In the genomic region with DNA sequence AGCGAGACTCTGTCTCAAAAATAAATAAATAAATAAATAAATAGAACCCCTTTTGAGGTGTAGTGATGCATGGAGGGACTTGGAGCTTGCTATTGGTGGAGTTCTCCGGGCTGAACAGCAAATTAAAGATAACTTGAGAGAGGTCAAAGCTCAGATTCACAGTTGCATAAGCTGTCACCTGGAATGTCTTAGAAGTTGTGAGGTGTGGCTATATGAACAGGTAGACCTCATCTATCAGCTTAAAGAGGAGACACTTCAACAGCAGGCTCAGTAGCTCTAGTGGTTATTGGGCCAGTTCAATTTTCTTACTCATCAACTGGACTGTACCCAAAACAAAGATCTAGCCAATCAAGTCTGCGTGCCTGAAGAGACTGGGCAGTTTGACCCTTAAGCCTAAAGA, we compare ENCODE assay signal across 26 cellular contexts. TPM values are rescaled to one million over a fixed set of nuclear protein-coding genes. Genes with fewer than 3 reads are reported as not detected.
"Had no signal": no experiment of that assay in that cellular context is flagged by ENCODE, and none has a peak within 500 bp of the region (broad histone marks: within the 10 kb centered on the region; RNA-seq: fewer than 3 reads in every experiment).

No MANE protein-coding gene starts in this region.

- H3K4me2 ChIP-seq: hepatocyte had no signal

- ATAC-seq: activated CD8-positive, alpha-beta memory T cell treated with anti-CD3 and anti-CD28 coated beads, Interleukin-2, amount 10 ng/mL, durations not matched to agents 7 days and 5 days; activated naive CD8-positive, alpha-beta T cell treated with anti-CD3 and anti-CD28 coated beads, Interleukin-2, amount 50 U/mL, for 24 hours; natural killer cell treated with Interleukin-12 subunit alpha and Interleukin-12 subunit beta and Interleukin-15 and Interleukin-18, amount 100 ng/mL, for 72 hours had no signal

- DNase-seq: activated CD4-positive, alpha-beta T cell treated with anti-CD3 and anti-CD28 coated beads, Interleukin-2, amount 50 U/mL, for 48 hours; activated CD4-positive, CD25-positive, alpha-beta regulatory T cell treated with anti-CD3 and anti-CD28 coated beads, Interleukin-2, amount 50 U/mL, for 72 hours; activated CD8-positive, alpha-beta memory T cell treated with anti-CD3 and anti-CD28 coated beads, Interleukin-2, amount 10 ng/mL, durations not matched to agents 7 days and 5 days; activated naive CD4-positive, alpha-beta T cell treated with anti-CD3 and anti-CD28 coated beads for 36 hours; activated naive CD8-positive, alpha-beta T cell treated with anti-CD3 and anti-CD28 coated beads, Interleukin-2, amount 50 U/mL, for 24 hours; activated T-cell treated with anti-CD3 and anti-CD28 coated beads, Interleukin-2, amount 50 U/mL, for 1 hour; aorta; cerebellar nuclear complex; effector memory CD4-positive, alpha-beta T cell; stimulated activated CD4-positive, alpha-beta T cell treated with anti-CD3 and anti-CD28 coated beads, Interleukin-15, amount 100 ng/mL, for 24 hours; stimulated activated CD4-positive, alpha-beta T cell treated with anti-CD3 and anti-CD28 coated beads, Interleukin-4, amount 100 ng/mL, for 1 hour; stimulated activated naive CD4-positive, alpha-beta T cell; substantia nigra; T-helper 1 cell; T1000 had no signal

- H3K27me3 Mint-ChIP-seq: activated naive CD8-positive, alpha-beta T cell treated with anti-CD3 and anti-CD28 coated beads, Interleukin-2, amount 50 U/mL, for 24 hours; dendritic cell treated with granulocyte-macrophage colony-stimulating factor and Interleukin-4, amounts not matched to agents 40 ng/mL and 50 ng/mL, for 4 days; natural killer cell treated with Interleukin-12 subunit alpha and Interleukin-12 subunit beta and Interleukin-15 and Interleukin-18, amount 100 ng/mL, for 72 hours had no signal

- H3K36me3 Mint-ChIP-seq: activated CD8-positive, alpha-beta memory T cell treated with anti-CD3 and anti-CD28 coated beads, Interleukin-2, amount 10 ng/mL, durations not matched to agents 7 days and 5 days; natural killer cell treated with Interleukin-12 subunit alpha and Interleukin-12 subunit beta and Interleukin-15 and Interleukin-18, amount 100 ng/mL, for 72 hours had no signal

- H3K27ac ChIP-seq: breast epithelium, hepatocyte, tibial nerve had no signal

- H3K4me3 ChIP-seq: breast epithelium, hepatocyte, tibial nerve had no signal

- H2AFZ ChIP-seq: hepatocyte had no signal

- H3K9me3 Mint-ChIP-seq: activated naive CD4-positive, alpha-beta T cell treated with anti-CD3 and anti-CD28 coated beads for 36 hours; activated naive CD8-positive, alpha-beta T cell treated with anti-CD3 and anti-CD28 coated beads, Interleukin-2, amount 50 U/mL, for 24 hours; activated T-helper 2 cell treated with anti-CD3 and anti-CD28 coated beads, Interferon-gamma antibody, Interleukin-2, Interleukin-4, amounts not matched to agents 10 μg/mL and 5 μg/mL and 100 μg/mL, durations not matched to agents 14 hours and 24 hours and 36 hours; dendritic cell treated with granulocyte-macrophage colony-stimulating factor and Interleukin-4, amounts not matched to agents 40 ng/mL and 50 ng/mL, for 4 days; natural killer cell treated with Interleukin-12 subunit alpha and Interleukin-12 subunit beta and Interleukin-15 and Interleukin-18, amount 100 ng/mL, for 72 hours had no signal

- H3K79me2 ChIP-seq: hepatocyte had no signal

- H3K4me3 Mint-ChIP-seq: activated CD8-positive, alpha-beta memory T cell treated with anti-CD3 and anti-CD28 coated beads, Interleukin-2, amount 10 ng/mL, durations not matched to agents 7 days and 5 days; activated naive CD4-positive, alpha-beta T cell treated with anti-CD3 and anti-CD28 coated beads for 36 hours; activated naive CD8-positive, alpha-beta T cell treated with anti-CD3 and anti-CD28 coated beads, Interleukin-2, amount 50 U/mL, for 24 hours; dendritic cell treated with granulocyte-macrophage colony-stimulating factor and Interleukin-4, amounts not matched to agents 40 ng/mL and 50 ng/mL, for 4 days; natural killer cell treated with Interleukin-12 subunit alpha and Interleukin-12 subunit beta and Interleukin-15 and Interleukin-18, amount 100 ng/mL, for 72 hours had no signal

- H3K27me3 ChIP-seq: breast epithelium, hepatocyte, tibial nerve had no signal

- H3K9me3 ChIP-seq: breast epithelium, tibial nerve had no signal

- H3K27ac Mint-ChIP-seq: activated CD8-positive, alpha-beta memory T cell treated with anti-CD3 and anti-CD28 coated beads, Interleukin-2, amount 10 ng/mL, durations not matched to agents 7 days and 5 days; activated naive CD4-positive, alpha-beta T cell treated with anti-CD3 and anti-CD28 coated beads for 36 hours; activated naive CD8-positive, alpha-beta T cell treated with anti-CD3 and anti-CD28 coated beads, Interleukin-2, amount 50 U/mL, for 24 hours; activated T-helper 2 cell treated with anti-CD3 and anti-CD28 coated beads, Interferon-gamma antibody, Interleukin-2, Interleukin-4, amounts not matched to agents 10 μg/mL and 5 μg/mL and 100 μg/mL, durations not matched to agents 14 hours and 24 hours and 36 hours; dendritic cell treated with granulocyte-macrophage colony-stimulating factor and Interleukin-4, amounts not matched to agents 40 ng/mL and 50 ng/mL, for 4 days; natural killer cell treated with Interleukin-12 subunit alpha and Interleukin-12 subunit beta and Interleukin-15 and Interleukin-18, amount 100 ng/mL, for 72 hours had no signal

- H3K36me3 ChIP-seq: breast epithelium, tibial nerve had no signal

RNA-seq across cellular contexts. Expression of gene SMIM33, which starts 23.5 kb away (rescaled TPM):
- total RNA-seq: aorta; breast epithelium; fibroblast of villous mesenchyme; glomerular endothelial cell; hepatocyte; kidney epithelial cell; natural killer cell treated with Interleukin-12 subunit alpha and Interleukin-12 subunit beta and Interleukin-15 and Interleukin-18, amount 100 ng/mL, for 72 hours; posterior vena cava; tibial nerve had no signal
- polyA plus RNA-seq: aorta, hepatocyte, liver had no signal

RNA-seq across cellular contexts. Expression of gene ECSCR, which starts 31.7 kb away (rescaled TPM):
- total RNA-seq: fibroblast of villous mesenchyme; kidney epithelial cell; natural killer cell treated with Interleukin-12 subunit alpha and Interleukin-12 subunit beta and Interleukin-15 and Interleukin-18, amount 100 ng/mL, for 72 hours had no signal
